ENCODE assay signal across 29 cellular contexts in genomic region chr12:83005534-83006197, GRCh38.
"Had no signal": no experiment of that assay in that cellular context is flagged by ENCODE, and none has a peak within 500 bp of the region (broad histone marks: within the 10 kb centered on the region; RNA-seq: fewer than 3 reads in every experiment).

No MANE protein-coding gene starts in this region.

- H3K9me3 ChIP-seq: prostate gland, suprapubic skin, tibial artery had no signal

- H3K4me3 ChIP-seq: heart left ventricle, ovary, prostate gland, sigmoid colon, suprapubic skin, tibial artery had no signal

- H3K36me3 ChIP-seq: heart left ventricle, ovary, prostate gland, tibial artery had no signal

- H3K27ac ChIP-seq: heart left ventricle, ovary, prostate gland, sigmoid colon, suprapubic skin, tibial artery had no signal

- DNase-seq: activated CD4-positive, alpha-beta memory T cell treated with anti-CD3 and anti-CD28 coated beads for 36 hours; activated CD4-positive, alpha-beta T cell treated with anti-CD3 and anti-CD28 coated beads, Interleukin-2, amount 10 ng/mL, durations not matched to agents 24 days and 14 days; activated CD4-positive, CD25-positive, alpha-beta regulatory T cell treated with anti-CD3 and anti-CD28 coated beads, Interleukin-2, amount 50 U/mL, for 72 hours; activated CD8-positive, alpha-beta memory T cell treated with anti-CD3 and anti-CD28 coated beads, Interleukin-2, amount 50 U/mL, for 48 hours; activated gamma-delta T cell treated with Interleukin-2 at 50 U/mL for 16 hours; activated naive CD4-positive, alpha-beta T cell treated with anti-CD3 and anti-CD28 coated beads, Interleukin-2, amount 50 U/mL, for 16 hours; activated T-cell treated with anti-CD3 and anti-CD28 coated beads, Interleukin-2, amount 50 U/mL, for 24 hours; amniotic stem cell; caudate nucleus; cortex of kidney; foreskin fibroblast; heart left ventricle; hypothalamus; immature natural killer cell; kidney; left colon; mammary epithelial cell; naive B cell; nephron progenitor cell; ovary; retina; sigmoid colon; small intestine; stimulated activated CD4-positive, alpha-beta T cell treated with anti-CD3 and anti-CD28 coated beads, Interleukin-4, amount 100 ng/mL, for 24 hours; tibial artery had no signal

- H3K27me3 ChIP-seq: heart left ventricle, ovary, sigmoid colon, suprapubic skin, tibial artery had no signal

- H3K4me1 ChIP-seq: heart left ventricle, prostate gland, suprapubic skin, tibial artery had no signal

- ATAC-seq: esophagus mucosa; heart left ventricle; left colon; stimulated activated effector memory CD8-positive, alpha-beta T cell treated with anti-CD3 and anti-CD28 coated beads, Interleukin-12 subunit alpha, Interleukin-12 subunit beta, amount 100 ng/mL, for 72 hours had no signal

- FAIRE-seq: kidney, small intestine had no signal
